9 cellular contexts compared by ENCODE assay signal in genomic region chr1:227766015-227766634, GRCh38. TPM values are rescaled to one million over a fixed set of nuclear protein-coding genes. Genes with fewer than 3 reads are reported as not detected.
DNase-seq lines count a peak whose midpoint lies in the region; ATAC-seq and TF ChIP-seq lines count a peak whose summit lies in the region.
"Had no signal": no experiment of that assay in that cellular context is flagged by ENCODE, and none has a peak within 500 bp of the region (broad histone marks: within the 10 kb centered on the region; RNA-seq: fewer than 3 reads in every experiment).

No MANE protein-coding gene starts in this region.

- no TSS peak for BruUV-seq in mammary epithelial cell (replicated peaks; lab: Mats Ljungman, UMichigan)

- H3K4me3 ChIP-seq in MG63: no peak overlapping the region
- no peak overlapping the region for H3K4me3 ChIP-seq in mammary epithelial cell (replicated peaks in 1 of 3; ENCODE audit: insufficient read depth in 1 of 3, low read depth in 2 of 3, low read length in 3 of 3)
- H3K4me3 ChIP-seq in Karpas-422 (ENCODE audit: low read length): no peak overlapping the region

- H3K27me3 Mint-ChIP-seq in activated B cell treated with CpG ODN at 0.5 μM for 24 hours: no peaks in the 10 kb centered on the region

- CTCF ChIA-PET in activated B cell treated with CpG ODN at 0.5 μM for 24 hours (lab: Charles Lee): interaction anchor here (1.0 kb wide), 1 partner anchor 15 kb away, joined by 3 read pairs; no protein-coding TSS in a partner anchor
- CTCF ChIA-PET in mammary epithelial cell (lab: Charles Lee; ENCODE audit: low non-redundant PET): no interaction called here

- no peak overlapping the region for H3K4me2 ChIP-seq in mammary epithelial cell (ENCODE audit: insufficient read depth, low read depth, low read length)
- no peak overlapping the region for H3K4me2 ChIP-seq in Karpas-422 (ENCODE audit: low read depth, low read length, poor library complexity, severe bottlenecking)

- DNase-seq in DMS79 treated with DMSO at 0.1 percent for 48 hours (lab: John Stamatoyannopoulos, UW): peak; percentile 89
- DNase-seq in MG63: peak; percentile 45
- no peak for DNase-seq in activated B cell treated with CpG ODN at 0.5 μM for 24 hours
- DNase-seq in mammary epithelial cell: peak; percentile 39
- DNase-seq in stimulated activated CD8-positive, alpha-beta memory T cell treated with anti-CD3 and anti-CD28 coated beads, Interleukin-15, amount 100 ng/mL, for 1 hour (ENCODE audit: low read depth): peak; percentile 58
- no peak for DNase-seq in SW 1271 (lab: John Stamatoyannopoulos, UW)
- DNase-seq in Karpas-422: no peak

- dilution Hi-C loops in mammary epithelial cell (cut with HindIII; ENCODE audit: low sequenced_read_pairs): loop anchor here (25.0 kb wide), 1 partner anchor 171 kb away; the partner anchor contains the start of gene WNT9A

- WGBS in mammary epithelial cell (ENCODE audit: low coverage, missing lambda C conversion rate): 74% methylated on average over 13 of the region's 17 CpGs

- H3K9me2 ChIP-seq in Karpas-422 (replicated peaks; ENCODE audit: insufficient read depth, low read length): no peaks in the 10 kb centered on the region

- no peaks in the 10 kb centered on the region for H4K20me1 ChIP-seq in mammary epithelial cell (ENCODE audit: insufficient read depth, low read length)
- H4K20me1 ChIP-seq in Karpas-422 (ENCODE audit: insufficient read depth, low read depth, low read length): peaks cover 10% of the 10 kb centered on the region

- in situ Hi-C loops in mammary epithelial cell (cut with MboI; ENCODE audit: low sequenced_read_pairs in 2 of 2): loop anchor here (10.0 to 25.0 kb wide), 2 partner anchors 179 to 279 kb away; partner anchors contain the start of gene WNT9A (in 1 of the 2)

- H3K36me3 Mint-ChIP-seq in activated B cell treated with CpG ODN at 0.5 μM for 24 hours (ENCODE audit: low read depth): peaks cover 47% of the 10 kb centered on the region

- H3K79me2 ChIP-seq in mammary epithelial cell (ENCODE audit: insufficient read depth, low read length) (peaks cover 11% of the 10 kb centered on the region), Karpas-422 (ENCODE audit: low read length) (peaks cover 22% of the 10 kb centered on the region)

- H3K27ac ChIP-seq in mammary epithelial cell (ENCODE audit: insufficient read depth, low read depth, low read length) (no peak overlapping the region), Karpas-422 (ENCODE audit: low read length) (no peak overlapping the region)

- TF ChIP-seq CTCF in activated B cell treated with CpG ODN at 0.5 μM for 24 hours (IDR thresholded peaks at IDR 0.05) (no peak), mammary epithelial cell (conservative IDR thresholded peaks at IDR 0.05 in 1 of 2, IDR thresholded peaks at IDR 0.05 in 1 of 2; ENCODE audit: extremely low read depth in 1 of 2, insufficient read depth in 1 of 2, low read depth in 1 of 2, low read length in 2 of 2) (no peak)

- no peak overlapping the region for H3K4me3 Mint-ChIP-seq in activated B cell treated with CpG ODN at 0.5 μM for 24 hours

- H3K9me3 ChIP-seq in MG63 (no peaks in the 10 kb centered on the region), mammary epithelial cell (replicated peaks; ENCODE audit: insufficient read depth, low read length) (no peaks in the 10 kb centered on the region), Karpas-422 (ENCODE audit: low read length) (no peaks in the 10 kb centered on the region)

- H2AFZ ChIP-seq in mammary epithelial cell (ENCODE audit: low read depth, low read length) (no peak overlapping the region), Karpas-422 (ENCODE audit: low read length) (no peak overlapping the region)

- H3K4me1 ChIP-seq in mammary epithelial cell (ENCODE audit: insufficient read depth, low read length) (peaks cover 39% of the 10 kb centered on the region), Karpas-422 (ENCODE audit: low read length) (no peaks in the 10 kb centered on the region; the same call in 1 of the 2 replicates)

- H3K9me3 Mint-ChIP-seq in activated B cell treated with CpG ODN at 0.5 μM for 24 hours: no peaks in the 10 kb centered on the region

- POLR2A ChIA-PET in activated B cell treated with CpG ODN at 0.5 μM for 24 hours (lab: Charles Lee): no interaction called here

- intact Hi-C loops in activated B cell treated with CpG ODN at 0.5 μM for 24 hours (cut with micrococcal nuclease): no loop called here
- intact Hi-C loops in mammary epithelial cell (cut with micrococcal nuclease): no loop called here

- no peak overlapping the region for H3K27ac Mint-ChIP-seq in activated B cell treated with CpG ODN at 0.5 μM for 24 hours

- H3K27me3 ChIP-seq in MG63 (no peaks in the 10 kb centered on the region), mammary epithelial cell (ENCODE audit: insufficient read depth, low read length) (no peaks in the 10 kb centered on the region), Karpas-422 (ENCODE audit: low read length) (no peaks in the 10 kb centered on the region)

- peaks cover 17% of the 10 kb centered on the region for H3K4me1 Mint-ChIP-seq in activated B cell treated with CpG ODN at 0.5 μM for 24 hours

- ATAC-seq in activated B cell treated with CpG ODN at 0.5 μM for 24 hours (ENCODE audit: low read depth) (peak; percentile 44), HG03196 (IDR thresholded peaks at IDR 0.05; ENCODE audit: unreplicated experiment) (no peak)

- H3K9ac ChIP-seq in mammary epithelial cell (ENCODE audit: insufficient read depth, low read length): no peak overlapping the region
- H3K9ac ChIP-seq in Karpas-422 (ENCODE audit: low read length): no peak overlapping the region

- H3K36me3 ChIP-seq in MG63: peaks cover 72% of the 10 kb centered on the region
- peaks cover 5% of the 10 kb centered on the region for H3K36me3 ChIP-seq in mammary epithelial cell (ENCODE audit: insufficient read depth, low read length)
- H3K36me3 ChIP-seq in Karpas-422 (ENCODE audit: insufficient read depth, low read length): no peaks in the 10 kb centered on the region; the same call in 1 of the 2 replicates

RNA-seq across cellular contexts. Expression of gene SNAP47, which starts 30.9 kb away (rescaled TPM):
- total RNA-seq in MG63 (2014; rRNA removed; shearing (Covaris generic); ENCODE audit: low replicate concordance): 55.5 and 59.8 TPM in 2 replicates
- total RNA-seq in activated B cell treated with CpG ODN at 0.5 μM for 24 hours (24.2 and 24.3 TPM in 2 replicates), mammary epithelial cell (10 to 100 TPM; 24.9 to 41.7 TPM)
- polyA plus RNA-seq in mammary epithelial cell: 32.8 TPM
- polyA minus RNA-seq in mammary epithelial cell: 35.3 TPM
- 15.3 and 27.1 TPM in 2 replicates for total RNA-seq in Karpas-422 (2014; rRNA removed; shearing (Covaris generic); ENCODE audit: low replicate concordance)

RNA-seq across cellular contexts. Expression of gene JMJD4, which starts 31.0 kb away (rescaled TPM):
- 40.2 and 63.4 TPM in 2 replicates for total RNA-seq in MG63 (2014; rRNA removed; shearing (Covaris generic); ENCODE audit: low replicate concordance)
- 23.5 and 26.7 TPM in 2 replicates for total RNA-seq in activated B cell treated with CpG ODN at 0.5 μM for 24 hours
- total RNA-seq in mammary epithelial cell: 10 to 100 TPM; 20.9 to 24.7 TPM
- polyA plus RNA-seq in mammary epithelial cell: 21.1 TPM
- polyA minus RNA-seq in mammary epithelial cell: 26.3 TPM
- total RNA-seq in Karpas-422 (2014; rRNA removed; shearing (Covaris generic); ENCODE audit: low replicate concordance): 25.3 and 40.0 TPM in 2 replicates

RNA-seq across cellular contexts. Expression of gene PRSS38, which starts 49.4 kb away (rescaled TPM):
- not detected in 2 replicates for total RNA-seq in MG63 (2014; rRNA removed; shearing (Covaris generic); ENCODE audit: low replicate concordance)
- not detected in 2 replicates for total RNA-seq in activated B cell treated with CpG ODN at 0.5 μM for 24 hours
- not detected for total RNA-seq in mammary epithelial cell
- polyA plus RNA-seq in mammary epithelial cell: not detected
- polyA minus RNA-seq in mammary epithelial cell: not detected
- not detected in 2 replicates for total RNA-seq in Karpas-422 (2014; rRNA removed; shearing (Covaris generic); ENCODE audit: low replicate concordance)
- total RNA-seq: bronchial epithelial cell had no signal

Comparison
In these comparisons a context has a peak if more than half of its experiments do, and no peak if none do; other contexts are left out.
1. DNase-seq: peak in DMS79 treated with DMSO at 0.1 percent for 48 hours (single experiment), MG63 (single experiment), mammary epithelial cell (single experiment) and stimulated activated CD8-positive, alpha-beta memory T cell treated with anti-CD3 and anti-CD28 coated beads, Interleukin-15, amount 100 ng/mL, for 1 hour (single experiment); none in activated B cell treated with CpG ODN at 0.5 μM for 24 hours (single experiment), SW 1271 (0 of 2) and Karpas-422 (single experiment).